1 cellular context compared by ENCODE assay signal in genomic region chr20:56393653-56394052, GRCh38.
TF ChIP-seq lines count a peak whose summit lies in the region.

No MANE protein-coding gene starts in this region.

TF ChIP-seq in GM23338, 12 proteins besides CTCF, POLR2A, EP300 and RAD21 (continued from another document):
- TF ChIP-seq, protein P1, sequence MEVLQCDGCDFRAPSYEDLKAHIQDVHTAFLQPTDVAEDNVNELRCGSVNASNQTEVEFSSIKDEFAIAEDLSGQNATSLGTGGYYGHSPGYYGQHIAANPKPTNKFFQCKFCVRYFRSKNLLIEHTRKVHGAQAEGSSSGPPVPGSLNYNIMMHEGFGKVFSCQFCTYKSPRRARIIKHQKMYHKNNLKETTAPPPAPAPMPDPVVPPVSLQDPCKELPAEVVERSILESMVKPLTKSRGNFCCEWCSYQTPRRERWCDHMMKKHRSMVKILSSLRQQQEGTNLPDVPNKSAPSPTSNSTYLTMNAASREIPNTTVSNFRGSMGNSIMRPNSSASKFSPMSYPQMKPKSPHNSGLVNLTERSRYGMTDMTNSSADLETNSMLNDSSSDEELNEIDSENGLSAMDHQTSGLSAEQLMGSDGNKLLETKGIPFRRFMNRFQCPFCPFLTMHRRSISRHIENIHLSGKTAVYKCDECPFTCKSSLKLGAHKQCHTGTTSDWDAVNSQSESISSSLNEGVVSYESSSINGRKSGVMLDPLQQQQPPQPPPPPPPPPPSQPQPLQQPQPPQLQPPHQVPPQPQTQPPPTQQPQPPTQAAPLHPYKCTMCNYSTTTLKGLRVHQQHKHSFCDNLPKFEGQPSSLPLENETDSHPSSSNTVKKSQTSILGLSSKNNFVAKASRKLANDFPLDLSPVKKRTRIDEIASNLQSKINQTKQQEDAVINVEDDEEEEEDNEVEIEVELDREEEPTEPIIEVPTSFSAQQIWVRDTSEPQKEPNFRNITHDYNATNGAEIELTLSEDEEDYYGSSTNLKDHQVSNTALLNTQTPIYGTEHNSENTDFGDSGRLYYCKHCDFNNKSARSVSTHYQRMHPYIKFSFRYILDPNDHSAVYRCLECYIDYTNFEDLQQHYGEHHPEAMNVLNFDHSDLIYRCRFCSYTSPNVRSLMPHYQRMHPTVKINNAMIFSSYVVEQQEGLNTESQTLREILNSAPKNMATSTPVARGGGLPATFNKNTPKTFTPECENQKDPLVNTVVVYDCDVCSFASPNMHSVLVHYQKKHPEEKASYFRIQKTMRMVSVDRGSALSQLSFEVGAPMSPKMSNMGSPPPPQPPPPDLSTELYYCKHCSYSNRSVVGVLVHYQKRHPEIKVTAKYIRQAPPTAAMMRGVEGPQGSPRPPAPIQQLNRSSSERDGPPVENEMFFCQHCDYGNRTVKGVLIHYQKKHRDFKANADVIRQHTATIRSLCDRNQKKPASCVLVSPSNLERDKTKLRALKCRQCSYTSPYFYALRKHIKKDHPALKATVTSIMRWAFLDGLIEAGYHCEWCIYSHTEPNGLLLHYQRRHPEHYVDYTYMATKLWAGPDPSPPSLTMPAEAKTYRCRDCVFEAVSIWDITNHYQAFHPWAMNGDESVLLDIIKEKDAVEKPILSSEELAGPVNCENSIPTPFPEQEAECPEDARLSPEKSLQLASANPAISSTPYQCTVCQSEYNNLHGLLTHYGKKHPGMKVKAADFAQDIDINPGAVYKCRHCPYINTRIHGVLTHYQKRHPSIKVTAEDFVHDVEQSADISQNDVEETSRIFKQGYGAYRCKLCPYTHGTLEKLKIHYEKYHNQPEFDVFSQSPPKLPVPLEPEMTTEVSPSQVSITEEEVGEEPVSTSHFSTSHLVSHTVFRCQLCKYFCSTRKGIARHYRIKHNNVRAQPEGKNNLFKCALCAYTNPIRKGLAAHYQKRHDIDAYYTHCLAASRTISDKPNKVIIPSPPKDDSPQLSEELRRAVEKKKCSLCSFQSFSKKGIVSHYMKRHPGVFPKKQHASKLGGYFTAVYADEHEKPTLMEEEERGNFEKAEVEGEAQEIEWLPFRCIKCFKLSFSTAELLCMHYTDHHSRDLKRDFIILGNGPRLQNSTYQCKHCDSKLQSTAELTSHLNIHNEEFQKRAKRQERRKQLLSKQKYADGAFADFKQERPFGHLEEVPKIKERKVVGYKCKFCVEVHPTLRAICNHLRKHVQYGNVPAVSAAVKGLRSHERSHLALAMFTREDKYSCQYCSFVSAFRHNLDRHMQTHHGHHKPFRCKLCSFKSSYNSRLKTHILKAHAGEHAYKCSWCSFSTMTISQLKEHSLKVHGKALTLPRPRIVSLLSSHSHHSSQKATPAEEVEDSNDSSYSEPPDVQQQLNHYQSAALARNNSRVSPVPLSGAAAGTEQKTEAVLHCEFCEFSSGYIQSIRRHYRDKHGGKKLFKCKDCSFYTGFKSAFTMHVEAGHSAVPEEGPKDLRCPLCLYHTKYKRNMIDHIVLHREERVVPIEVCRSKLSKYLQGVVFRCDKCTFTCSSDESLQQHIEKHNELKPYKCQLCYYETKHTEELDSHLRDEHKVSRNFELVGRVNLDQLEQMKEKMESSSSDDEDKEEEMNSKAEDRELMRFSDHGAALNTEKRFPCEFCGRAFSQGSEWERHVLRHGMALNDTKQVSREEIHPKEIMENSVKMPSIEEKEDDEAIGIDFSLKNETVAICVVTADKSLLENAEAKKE (CRISPR knock-in tag; IDR thresholded peaks at IDR 0.05), result no peak
- TF ChIP-seq NANOG (IDR thresholded peaks at IDR 0.05; ENCODE audit: borderline replicate concordance), result no peak
